Comparison of ENCODE assay signal across 11 cellular contexts in genomic region chr7:134457166-134457565, GRCh38. TPM values are rescaled to one million over a fixed set of nuclear protein-coding genes. Genes with fewer than 3 reads are reported as not detected.
DNase-seq lines count a peak whose midpoint lies in the region; ATAC-seq, FAIRE-seq and TF ChIP-seq lines count a peak whose summit lies in the region.
"Had no signal": no experiment of that assay in that cellular context is flagged by ENCODE, and none has a peak within 500 bp of the region (broad histone marks: within the 10 kb centered on the region; RNA-seq: fewer than 3 reads in every experiment).

No MANE protein-coding gene starts in this region.

- H3K27ac ChIP-seq in A673 (ENCODE audit: low read depth, low read length, poor library complexity, severe bottlenecking) (no peak overlapping the region), DND-41 (ENCODE audit: low read length) (no peak overlapping the region)

- TF ChIP-seq CTCF in A673 (conservative IDR thresholded peaks at IDR 0.05; ENCODE audit: low read depth, low read length) (no peak), DND-41 (IDR thresholded peaks at IDR 0.05; ENCODE audit: borderline replicate concordance, extremely low read depth, low read length, poor library complexity, severe bottlenecking) (no peak), fibroblast of pulmonary artery (IDR thresholded peaks at IDR 0.05; ENCODE audit: low read length, missing control alignments) (no peak), D721Med (IDR thresholded peaks at IDR 0.05; ENCODE audit: insufficient read depth, missing control alignments) (no peak)

- peak overlapping the region; percentile 73; the same call in 1 of the 2 replicates for H3K9ac ChIP-seq in DND-41 (ENCODE audit: low read depth, low read length)

- H3K4me3 ChIP-seq in A673 (ENCODE audit: low read depth, low read length, poor library complexity, severe bottlenecking) (no peak overlapping the region), DND-41 (ENCODE audit: low read depth in 1 of 2, low read length in 2 of 2) (0 out of 4 replicates have a peak overlapping the region, but pooled peaks of 1 of the 2 experiments have one; percentile 85), fibroblast of pulmonary artery (replicated peaks; ENCODE audit: low read depth, low read length) (peak overlapping the region; percentile 87)

- no peaks in the 10 kb centered on the region for H3K9me3 Mint-ChIP-seq in activated T-helper 1 cell treated with anti-CD3 and anti-CD28 coated beads, Interleukin-12 subunit alpha, Interleukin-12 subunit beta, Interleukin-2, Interleukin-4 antibody, amounts not matched to agents 30 ng/mL and 10 ng/mL and 1 ng/mL, durations not matched to agents 14 hours and 24 hours and 36 hours

- no peak overlapping the region for H3K27ac Mint-ChIP-seq in activated T-helper 1 cell treated with anti-CD3 and anti-CD28 coated beads, Interleukin-12 subunit alpha, Interleukin-12 subunit beta, Interleukin-2, Interleukin-4 antibody, amounts not matched to agents 30 ng/mL and 10 ng/mL and 1 ng/mL, durations not matched to agents 14 hours and 24 hours and 36 hours

- H3K4me2 ChIP-seq in DND-41 (ENCODE audit: insufficient read depth, low read length) = peak overlapping the region; percentile 92; the same call in 1 of the 2 replicates

- intact Hi-C loops in A673 (cut with micrococcal nuclease; ENCODE audit: unreplicated experiment) = no loop called here
- intact Hi-C loops in activated T-helper 1 cell treated with anti-CD3 and anti-CD28 coated beads, Interleukin-12 subunit alpha, Interleukin-12 subunit beta, Interleukin-2, Interleukin-4 antibody, amounts not matched to agents 30 ng/mL and 10 ng/mL and 1 ng/mL, durations not matched to agents 14 hours and 24 hours and 36 hours (cut with micrococcal nuclease) = loop anchor here (5.0 to 10.0 kb wide), 3 partner anchors 755 to 1528 kb away; partner anchors contain the start of genes STMP1 and WDR91

- H3K27me3 ChIP-seq in A673 (replicated peaks; ENCODE audit: insufficient read depth, low read depth, low read length, poor library complexity) = no peaks in the 10 kb centered on the region
- H3K27me3 ChIP-seq in DND-41 (ENCODE audit: insufficient read depth, low read length, poor library complexity) = no peaks in the 10 kb centered on the region

- H2AFZ ChIP-seq in DND-41 (ENCODE audit: low read depth, low read length) = no peak overlapping the region

- H3K36me3 Mint-ChIP-seq in activated T-helper 1 cell treated with anti-CD3 and anti-CD28 coated beads, Interleukin-12 subunit alpha, Interleukin-12 subunit beta, Interleukin-2, Interleukin-4 antibody, amounts not matched to agents 30 ng/mL and 10 ng/mL and 1 ng/mL, durations not matched to agents 14 hours and 24 hours and 36 hours (ENCODE audit: low read depth) = peaks cover 16% of the 10 kb centered on the region

- peaks cover 55% of the 10 kb centered on the region for H3K4me1 Mint-ChIP-seq in activated T-helper 1 cell treated with anti-CD3 and anti-CD28 coated beads, Interleukin-12 subunit alpha, Interleukin-12 subunit beta, Interleukin-2, Interleukin-4 antibody, amounts not matched to agents 30 ng/mL and 10 ng/mL and 1 ng/mL, durations not matched to agents 14 hours and 24 hours and 36 hours (ENCODE audit: low read depth)

- no peaks in the 10 kb centered on the region for H3K36me3 ChIP-seq in A673 (ENCODE audit: insufficient read depth, low read length, poor library complexity, severe bottlenecking)
- peaks cover 12% of the 10 kb centered on the region; the same call in 1 of the 2 replicates for H3K36me3 ChIP-seq in DND-41 (ENCODE audit: insufficient read depth, low read length)

- CTCF ChIA-PET in A673 (lab: Charles Lee) = interaction anchor here (0.6 kb wide), 1 partner anchor 60 kb away, joined by 3 read pairs; no protein-coding TSS in a partner anchor

- H4K20me1 ChIP-seq in DND-41 (ENCODE audit: insufficient read depth, low read length) = peaks cover 15% of the 10 kb centered on the region; the same call in 1 of the 2 replicates

- no peaks in the 10 kb centered on the region for H3K27me3 Mint-ChIP-seq in activated T-helper 1 cell treated with anti-CD3 and anti-CD28 coated beads, Interleukin-12 subunit alpha, Interleukin-12 subunit beta, Interleukin-2, Interleukin-4 antibody, amounts not matched to agents 30 ng/mL and 10 ng/mL and 1 ng/mL, durations not matched to agents 14 hours and 24 hours and 36 hours (ENCODE audit: insufficient read depth)

- peaks cover 41% of the 10 kb centered on the region for H3K79me2 ChIP-seq in DND-41 (ENCODE audit: insufficient read depth, low read length)

- TSS peak; percentile 48 for BruUV-seq in A673 (replicated peaks; lab: Mats Ljungman, UMichigan)

- no peaks in the 10 kb centered on the region for H3K9me3 ChIP-seq in A673 (ENCODE audit: low read depth, low read length, poor library complexity, severe bottlenecking)
- H3K9me3 ChIP-seq in DND-41 (ENCODE audit: insufficient read depth, low read length, severe bottlenecking) = no peaks in the 10 kb centered on the region

- H3K4me1 ChIP-seq in A673 (ENCODE audit: insufficient read depth, low read length, poor library complexity, severe bottlenecking) (peaks cover 5% of the 10 kb centered on the region), DND-41 (ENCODE audit: insufficient read depth, low read length) (peaks cover 43% of the 10 kb centered on the region)

- ATAC-seq in DND-41 (ENCODE audit: insufficient read depth, low read depth) (no peak), HG03442 (IDR thresholded peaks at IDR 0.05; ENCODE audit: unreplicated experiment) (no peak)
- ATAC-seq: PC-3 had no signal

- POLR2A ChIA-PET in A673 (lab: Charles Lee; ENCODE audit: low non-redundant PET) = no interaction called here

- no peak for FAIRE-seq in D721Med (lab: Jason Lieb, UNC)

- H3K4me3 Mint-ChIP-seq in activated T-helper 1 cell treated with anti-CD3 and anti-CD28 coated beads, Interleukin-12 subunit alpha, Interleukin-12 subunit beta, Interleukin-2, Interleukin-4 antibody, amounts not matched to agents 30 ng/mL and 10 ng/mL and 1 ng/mL, durations not matched to agents 14 hours and 24 hours and 36 hours = peak overlapping the region; percentile 90

- DNase-seq in A673 (ENCODE audit: low spot score) (no peak), DND-41 (no peak), fibroblast of pulmonary artery (ENCODE audit: low read depth) (no peak), HPDE6-E6E7 (ENCODE audit: extremely low spot score) (no peak), D721Med (ENCODE audit: insufficient read length, low spot score) (no peak)
- no peak for DNase-seq in activated T-helper 1 cell treated with anti-CD3 and anti-CD28 coated beads, Interleukin-12 subunit alpha, Interleukin-12 subunit beta, Interleukin-2, Interleukin-4 antibody, amounts not matched to agents 30 ng/mL and 10 ng/mL and 1 ng/mL, durations not matched to agents 14 hours and 24 hours and 36 hours (ENCODE audit: low spot score)
- no peak for DNase-seq in stimulated activated CD4-positive, alpha-beta T cell treated with anti-CD3 and anti-CD28 coated beads, Interleukin-4, amount 100 ng/mL, for 24 hours
- DNase-seq: NCI-H1694 treated with DMSO at 0.1 percent for 48 hours; PC-3; stimulated activated naive CD4-positive, alpha-beta T cell treated with Interleukin-2 at 50 U/mL for 16 hours had no signal

RNA-seq across cellular contexts. Expression of gene AKR1B1, which starts 1.7 kb away (rescaled TPM):
- total RNA-seq in A673 (2021) = 104 and 111 TPM in 2 replicates
- total RNA-seq in activated T-helper 1 cell treated with anti-CD3 and anti-CD28 coated beads, Interleukin-12 subunit alpha, Interleukin-12 subunit beta, Interleukin-2, Interleukin-4 antibody, amounts not matched to agents 30 ng/mL and 10 ng/mL and 1 ng/mL, durations not matched to agents 14 hours and 24 hours and 36 hours = 99.7 and 111 TPM in 2 replicates
